8 cellular contexts compared by ENCODE assay signal in genomic region chr1:85612704-85613361, GRCh38. TPM values are rescaled to one million over a fixed set of nuclear protein-coding genes. Genes with fewer than 3 reads are reported as not detected.
A peak's percentile ranks its signal among the peaks of the same experiment; 100 is the strongest.
DNase-seq lines count a peak whose midpoint lies in the region; ATAC-seq and TF ChIP-seq lines count a peak whose summit lies in the region.

No MANE protein-coding gene starts in this region.

- H3K4me1 Mint-ChIP-seq in stimulated activated naive B cell treated with anti-CD40 and anti-IgM and Interleukin-4, amounts not matched to agents 10 μg/mL and 1 μg/mL and 100 μg/mL, for 72 hours, result peaks cover 8 to 9% of the 10 kb centered on the region in 2 donors

- H3K4me3 ChIP-seq in GM23248, result peak overlapping the region; percentile 60
- H3K4me3 ChIP-seq in RWPE2 (ENCODE audit: severe bottlenecking), result no peak overlapping the region
- H3K4me3 ChIP-seq in cardiac muscle cell, result no peak overlapping the region
- no peak overlapping the region for H3K4me3 ChIP-seq in subcutaneous abdominal adipose tissue (ENCODE audit: low read depth in 1 of 5, low read length in 5 of 5)

- H3K27ac Mint-ChIP-seq in stimulated activated naive B cell treated with anti-CD40 and anti-IgM and Interleukin-4, amounts not matched to agents 10 μg/mL and 1 μg/mL and 100 μg/mL, for 72 hours, result no peak overlapping the region

- H3K27me3 Mint-ChIP-seq in stimulated activated naive B cell treated with anti-CD40 and anti-IgM and Interleukin-4, amounts not matched to agents 10 μg/mL and 1 μg/mL and 100 μg/mL, for 72 hours, result peaks cover 4 to 12% of the 10 kb centered on the region in 2 donors

- H3K36me3 ChIP-seq in GM23248 (ENCODE audit: low read depth), result no peaks in the 10 kb centered on the region
- no peaks in the 10 kb centered on the region for H3K36me3 ChIP-seq in RWPE2 (ENCODE audit: low read depth)
- H3K36me3 ChIP-seq in cardiac muscle cell, result no peaks in the 10 kb centered on the region
- no peaks in the 10 kb centered on the region for H3K36me3 ChIP-seq in subcutaneous abdominal adipose tissue (ENCODE audit: control insufficient read depth in 5 of 5, insufficient read depth in 5 of 5, low read length in 5 of 5)

- peak overlapping the region; percentile 85 for H3K4me2 ChIP-seq in GM23248 (ENCODE audit: unreplicated experiment)

- H3K27ac ChIP-seq in GM23248 (peak overlapping the region; percentile 98), RWPE2 (ENCODE audit: poor library complexity, severe bottlenecking) (peak overlapping the region; percentile 94), cardiac muscle cell (peak overlapping the region; percentile 91), subcutaneous abdominal adipose tissue (ENCODE audit: low read depth, low read length) (peak overlapping the region; percentile 40)

- DNase-seq in GM23248 (peak; percentile 86), RWPE2 (ENCODE audit: low spot score) (no peak), cardiac muscle cell (ENCODE audit: low read depth in 1 of 2, low spot score in 1 of 2) (peak; percentile 74 to 95), superior temporal gyrus (ENCODE audit: extremely low spot score) (no peak)
- DNase-seq in stimulated activated naive B cell treated with anti-CD40 and anti-IgM and Interleukin-4, amounts not matched to agents 10 μg/mL and 1 μg/mL and 100 μg/mL, for 72 hours, result no peak
- DNase-seq in stimulated activated CD4-positive, alpha-beta T cell treated with anti-CD3 and anti-CD28 coated beads, Interleukin-12 subunit alpha, Interleukin-12 subunit beta, amount 100 ng/mL, for 4 hours, result no peak

- H3K79me2 ChIP-seq in GM23248 (ENCODE audit: insufficient read depth), result no peaks in the 10 kb centered on the region

- H3K4me1 ChIP-seq in GM23248 (ENCODE audit: insufficient read depth) (peaks cover 66% of the 10 kb centered on the region), RWPE2 (ENCODE audit: insufficient read depth, poor library complexity, severe bottlenecking) (peaks cover 29% of the 10 kb centered on the region), cardiac muscle cell (ENCODE audit: low read depth) (peaks cover 15% of the 10 kb centered on the region), subcutaneous abdominal adipose tissue (ENCODE audit: control insufficient read depth in 5 of 5, insufficient read depth in 5 of 5, low read length in 5 of 5) (peaks cover 0 to 15% (median 14%) of the 10 kb centered on the region in 5 donors)

- no peaks in the 10 kb centered on the region for H4K20me1 ChIP-seq in GM23248 (ENCODE audit: insufficient read depth)

- TF ChIP-seq CTCF in RWPE2 (IDR thresholded peaks at IDR 0.05; ENCODE audit: poor library complexity, severe bottlenecking) (peak; percentile 38), cardiac muscle cell (IDR thresholded peaks at IDR 0.05; ENCODE audit: low read depth, low read length) (peak; percentile 64)

- H3K9ac ChIP-seq in GM23248 (peak overlapping the region; percentile 84), subcutaneous abdominal adipose tissue (ENCODE audit: low read length in 5 of 5) (no peak overlapping the region)

- peaks cover 7 to 28% of the 10 kb centered on the region in 2 donors for H3K36me3 Mint-ChIP-seq in stimulated activated naive B cell treated with anti-CD40 and anti-IgM and Interleukin-4, amounts not matched to agents 10 μg/mL and 1 μg/mL and 100 μg/mL, for 72 hours

- no peak overlapping the region for H3K4me3 Mint-ChIP-seq in stimulated activated naive B cell treated with anti-CD40 and anti-IgM and Interleukin-4, amounts not matched to agents 10 μg/mL and 1 μg/mL and 100 μg/mL, for 72 hours

- WGBS in GM23248 (ENCODE audit: low coverage in 1 of 2, low lambda C conversion rate in 2 of 2, missing lambda C conversion rate in 2 of 2), 2 experiments, result 22 to 28% methylated on average over 6 of the region's 6 CpGs

- H3F3A ChIP-seq in GM23248 (ENCODE audit: insufficient read depth), result peaks cover 67% of the 10 kb centered on the region

- ATAC-seq in RWPE2 (ENCODE audit: low read depth) (peak; percentile 45), GM18858 (IDR thresholded peaks at IDR 0.05; ENCODE audit: unreplicated experiment) (no peak)
- ATAC-seq in stimulated activated naive B cell treated with anti-CD40 and anti-IgM and Interleukin-4, amounts not matched to agents 10 μg/mL and 1 μg/mL and 100 μg/mL, for 72 hours (replicated peaks), result no peak

- H3K9me3 ChIP-seq in GM23248 (ENCODE audit: low read depth), result no peaks in the 10 kb centered on the region
- H3K9me3 ChIP-seq in RWPE2 (ENCODE audit: severe bottlenecking), result no peaks in the 10 kb centered on the region
- H3K9me3 ChIP-seq in cardiac muscle cell (ENCODE audit: low read depth), result no peaks in the 10 kb centered on the region
- H3K9me3 ChIP-seq in subcutaneous abdominal adipose tissue (ENCODE audit: control insufficient read depth in 5 of 5, low read length in 5 of 5), result no peaks in the 10 kb centered on the region

- no peaks in the 10 kb centered on the region for H3K9me2 ChIP-seq in GM23248 (ENCODE audit: insufficient read depth)

- H3K27me3 ChIP-seq in GM23248 (replicated peaks; ENCODE audit: insufficient read depth) (no peaks in the 10 kb centered on the region), RWPE2 (ENCODE audit: insufficient read depth, poor library complexity, severe bottlenecking) (no peaks in the 10 kb centered on the region), cardiac muscle cell (no peaks in the 10 kb centered on the region), subcutaneous abdominal adipose tissue (ENCODE audit: control insufficient read depth in 5 of 5, insufficient read depth in 4 of 5, low read length in 5 of 5) (peaks cover 0 to 5% (median 3%) of the 10 kb centered on the region in 5 donors)

- in situ Hi-C loops in GM23248 (cut with MboI), result no loop called here

- H3K9me3 Mint-ChIP-seq in stimulated activated naive B cell treated with anti-CD40 and anti-IgM and Interleukin-4, amounts not matched to agents 10 μg/mL and 1 μg/mL and 100 μg/mL, for 72 hours, result no peaks in the 10 kb centered on the region

- 0 out of 2 replicates have a peak overlapping the region, but pooled peaks have one; percentile 5 for H2AFZ ChIP-seq in GM23248

RNA-seq across cellular contexts. Expression of gene CCN1, which starts 32.3 kb away (rescaled TPM):
- 93.5 and 106 TPM in 2 replicates for total RNA-seq in GM23248 (2014; rRNA removed; shearing (Covaris generic))
- polyA plus RNA-seq in GM23248 (2016; fragmentation: Nextera tagmentation; extraction: Ambion mirVana) (930 and 943 TPM in 2 replicates), cardiac muscle cell (82.5 and 93.0 TPM in 2 replicates)
- 23.3 and 31.2 TPM in 2 replicates for total RNA-seq in cardiac muscle cell

Comparison
In these comparisons a context has a peak if more than half of its experiments do, and no peak if none do; other contexts are left out.
1. DNase-seq: peak in GM23248 (single experiment) and cardiac muscle cell (2 of 2); none in RWPE2 (single experiment), superior temporal gyrus (single experiment), stimulated activated naive B cell treated with anti-CD40 and anti-IgM and Interleukin-4, amounts not matched to agents 10 μg/mL and 1 μg/mL and 100 μg/mL, for 72 hours (single experiment) and stimulated activated CD4-positive, alpha-beta T cell treated with anti-CD3 and anti-CD28 coated beads, Interleukin-12 subunit alpha, Interleukin-12 subunit beta, amount 100 ng/mL, for 4 hours (single experiment).
2. H3K27ac ChIP-seq: peak in every context shown above with its lines; median percentile 98 in GM23248; 94 in RWPE2; 91 in cardiac muscle cell; 40 in subcutaneous abdominal adipose tissue.